ENCODE assay signal across 2 cellular contexts in the genomic region with DNA sequence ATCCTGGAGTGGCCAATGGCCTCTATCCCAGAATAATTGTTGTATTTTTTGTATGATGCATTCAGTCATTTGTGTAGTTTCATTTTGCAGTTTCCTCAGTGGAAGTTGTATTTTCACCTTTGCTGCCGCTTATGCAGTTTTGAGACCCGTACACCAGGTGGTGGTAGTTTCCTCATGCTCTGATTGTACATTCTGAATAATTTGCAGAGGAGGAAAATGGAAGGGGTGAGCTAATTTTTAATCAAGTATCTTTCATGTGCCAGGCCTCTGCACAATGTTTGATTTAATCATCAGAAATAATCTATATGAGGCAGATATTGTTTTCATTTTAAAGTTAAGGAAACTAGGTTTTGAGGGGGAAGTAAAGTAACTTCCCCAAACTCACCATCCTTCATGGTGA.
TF ChIP-seq lines count a peak whose summit lies in the region.

No MANE protein-coding gene starts in this region.

TF ChIP-seq in GM23338, 12 proteins besides CTCF, POLR2A, EP300 and RAD21 (continued from another document):
- TF ChIP-seq ZNF462 (CRISPR knock-in tag; IDR thresholded peaks at IDR 0.05) (no peak), NANOG (IDR thresholded peaks at IDR 0.05; ENCODE audit: borderline replicate concordance) (no peak), EZH2 (IDR thresholded peaks at IDR 0.05; ENCODE audit: low read depth, unreplicated experiment) (no peak), ZNF114 (CRISPR knock-in tag; IDR thresholded peaks at IDR 0.05) (no peak), POLR2AphosphoS5 (IDR thresholded peaks at IDR 0.05; ENCODE audit: low read depth) (no peak)

TF ChIP-seq in WTC11, 78 proteins besides CTCF, POLR2A, EP300 and RAD21 (continued from another document):
- no peak for TF ChIP-seq ATF3 (CRISPR knock-in tag; conservative IDR thresholded peaks at IDR 0.05)
- TF ChIP-seq ZNF263 (CRISPR knock-in tag; IDR thresholded peaks at IDR 0.05; ENCODE audit: low read depth), result no peak
- TF ChIP-seq ATF2 (CRISPR knock-in tag; IDR thresholded peaks at IDR 0.05; ENCODE audit: borderline replicate concordance, low read depth), result no peak
- no peak for TF ChIP-seq RORB (CRISPR knock-in tag; IDR thresholded peaks at IDR 0.05)
